ENCODE assay signal across 1 cellular context in genomic region chr18:68035709-68036522, GRCh38.
TF ChIP-seq lines count a peak whose summit lies in the region.

No MANE protein-coding gene starts in this region.

TF ChIP-seq in IMR-90, 13 proteins besides CTCF, POLR2A, EP300 and RAD21 (continued from another document):
- TF ChIP-seq ELK1 (IDR thresholded peaks at IDR 0.05; ENCODE audit: borderline replicate concordance, low read depth, low read length) (no peak), USF2 (IDR thresholded peaks at IDR 0.05; ENCODE audit: low read depth, low read length) (no peak), RFX5 (IDR thresholded peaks at IDR 0.05; ENCODE audit: low read depth, low read length) (no peak), MAZ (IDR thresholded peaks at IDR 0.05; ENCODE audit: borderline replicate concordance, low read depth, low read length) (no peak), NFE2L2 (IDR thresholded peaks at IDR 0.05; ENCODE audit: low read depth, low read length) (no peak), MXI1 (IDR thresholded peaks at IDR 0.05; ENCODE audit: borderline replicate concordance, low read depth, low read length) (no peak), RCOR1 (IDR thresholded peaks at IDR 0.05; ENCODE audit: insufficient replicate concordance, low read length) (no peak)
